ENCODE assay signal across 14 cellular contexts in the genomic region with DNA sequence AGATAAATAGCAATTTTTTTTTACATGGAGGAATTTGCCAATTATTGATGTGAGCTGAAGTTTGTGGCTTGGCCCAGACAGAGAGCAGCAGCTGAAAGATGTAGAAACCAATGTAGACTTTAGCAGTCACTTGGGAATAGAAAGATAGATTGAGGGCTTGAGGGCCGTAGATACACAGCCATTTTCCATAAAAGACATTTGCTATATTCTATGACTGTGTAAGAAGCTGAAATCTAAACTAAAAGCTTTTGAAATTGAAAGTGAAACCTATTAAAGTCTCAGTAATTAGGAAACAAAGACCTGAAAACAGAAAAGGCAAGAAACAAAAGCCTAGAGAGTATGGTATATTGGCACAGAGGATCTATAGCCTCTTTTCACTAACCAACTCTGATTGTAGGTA.
DNase-seq lines count a peak whose midpoint lies in the region; ATAC-seq and FAIRE-seq lines count a peak whose summit lies in the region.
"Had no signal": no experiment of that assay in that cellular context is flagged by ENCODE, and none has a peak within 500 bp of the region (broad histone marks: within the 10 kb centered on the region; RNA-seq: fewer than 3 reads in every experiment).

No MANE protein-coding gene starts in this region.

- FAIRE-seq in GM19239 (lab: Jason Lieb, UNC), result peak; percentile 63
- FAIRE-seq in HTR-8/SVneo (lab: Jason Lieb, UNC), result no peak

- H3K4me1 Mint-ChIP-seq in activated CD4-positive, alpha-beta T cell treated with anti-CD3 and anti-CD28 coated beads, Interleukin-2, amount 10 ng/mL, durations not matched to agents 24 days and 14 days, result no peaks in the 10 kb centered on the region
- H3K4me1 Mint-ChIP-seq: naive B cell had no signal

- H3K9me3 Mint-ChIP-seq in activated CD4-positive, alpha-beta T cell treated with anti-CD3 and anti-CD28 coated beads, Interleukin-2, amount 10 ng/mL, durations not matched to agents 24 days and 14 days, result no peaks in the 10 kb centered on the region

- H3K36me3 Mint-ChIP-seq in activated CD4-positive, alpha-beta T cell treated with anti-CD3 and anti-CD28 coated beads, Interleukin-2, amount 10 ng/mL, durations not matched to agents 24 days and 14 days (ENCODE audit: low read depth), result no peaks in the 10 kb centered on the region
- H3K36me3 Mint-ChIP-seq: naive B cell had no signal

- no peaks in the 10 kb centered on the region for H3K27me3 Mint-ChIP-seq in activated CD4-positive, alpha-beta T cell treated with anti-CD3 and anti-CD28 coated beads, Interleukin-2, amount 10 ng/mL, durations not matched to agents 24 days and 14 days
- H3K27me3 Mint-ChIP-seq: naive B cell had no signal

- no peak overlapping the region for H3K4me3 Mint-ChIP-seq in activated CD4-positive, alpha-beta T cell treated with anti-CD3 and anti-CD28 coated beads, Interleukin-2, amount 10 ng/mL, durations not matched to agents 24 days and 14 days
- H3K4me3 Mint-ChIP-seq: naive B cell had no signal

- no peak overlapping the region for H3K27ac Mint-ChIP-seq in activated CD4-positive, alpha-beta T cell treated with anti-CD3 and anti-CD28 coated beads, Interleukin-2, amount 10 ng/mL, durations not matched to agents 24 days and 14 days
- H3K27ac Mint-ChIP-seq: naive B cell had no signal

- no peak overlapping the region for H3K4me3 ChIP-seq in skeletal muscle cell (ENCODE audit: low read depth, low read length)

- intact Hi-C loops in activated CD4-positive, alpha-beta T cell treated with anti-CD3 and anti-CD28 coated beads, Interleukin-2, amount 10 ng/mL, durations not matched to agents 24 days and 14 days (cut with micrococcal nuclease), result no loop called here

- ATAC-seq in HG02623 (IDR thresholded peaks at IDR 0.05; ENCODE audit: unreplicated experiment) (peak; percentile 73), HG03558 (IDR thresholded peaks at IDR 0.05; ENCODE audit: extremely low read depth, unreplicated experiment) (peak; percentile 84)

- DNase-seq in GM19239 (ENCODE audit: insufficient read length, low spot score) (peak; percentile 2), skeletal muscle cell (ENCODE audit: low read depth) (peak; percentile 65), HTR-8/SVneo (ENCODE audit: insufficient read length, low spot score) (no peak), NCI-H2171 (lab: John Stamatoyannopoulos, UW) (no peak)
- no peak for DNase-seq in effector CD4-positive, alpha-beta T cell
- no peak for DNase-seq in activated CD4-positive, alpha-beta T cell treated with anti-CD3 and anti-CD28 coated beads, Interleukin-2, amount 10 ng/mL, durations not matched to agents 24 days and 14 days
- DNase-seq: activated T-cell treated with anti-CD3 and anti-CD28 coated beads for 4 hours; hippocampal formation; naive B cell; NCI-H510A treated with DMSO at 0.1 percent for 48 hours; stimulated activated CD4-positive, alpha-beta T cell treated with anti-CD3 and anti-CD28 coated beads, Interleukin-4, amount 100 ng/mL, for 24 hours; trophoblast cell had no signal

Comparison
In these comparisons a context has a peak if more than half of its experiments do, and no peak if none do; other contexts are left out.
1. DNase-seq: peak in GM19239 (single experiment) and skeletal muscle cell (single experiment); none in HTR-8/SVneo (single experiment), effector CD4-positive, alpha-beta T cell (single experiment), NCI-H2171 (single experiment) and activated CD4-positive, alpha-beta T cell treated with anti-CD3 and anti-CD28 coated beads, Interleukin-2, amount 10 ng/mL, durations not matched to agents 24 days and 14 days (single experiment).